15 cellular contexts compared by ENCODE assay signal in genomic region chr4:146930673-146931072, GRCh38.
DNase-seq lines count a peak whose midpoint lies in the region; ATAC-seq lines count a peak whose summit lies in the region.
"Had no signal": no experiment of that assay in that cellular context is flagged by ENCODE, and none has a peak within 500 bp of the region (broad histone marks: within the 10 kb centered on the region; RNA-seq: fewer than 3 reads in every experiment).

No MANE protein-coding gene starts in this region.

- DNase-seq in NOMO-1 treated with DMSO at 0.1 percent for 48 hours (lab: John Stamatoyannopoulos, UW; ENCODE audit: unreplicated experiment) (peak; percentile 7), NOMO-1 treated with dmso at 0.1 percent for 144 hours (lab: John Stamatoyannopoulos, UW; ENCODE audit: unreplicated experiment) (no peak), OCI-M1 (lab: John Stamatoyannopoulos, UW) (peak; percentile 22), AG08396 (ENCODE audit: low spot score) (no peak)
- DNase-seq: AML-193; BE2C; CD4-positive, alpha-beta T cell; CD8-positive, alpha-beta memory T cell; DMS 273 treated with DMSO at 0.1 percent for 48 hours; DMS79 treated with DMSO at 0.1 percent for 48 hours; GF-D8; GOT3; HFFc6 had no signal

- ATAC-seq in HG02610 (IDR thresholded peaks at IDR 0.05; ENCODE audit: unreplicated experiment) (peak; percentile 63), HG02840 (IDR thresholded peaks at IDR 0.05; ENCODE audit: low FRiP score, unreplicated experiment) (no peak)

Comparison
In these comparisons a context has a peak if more than half of its experiments do, and no peak if none do; other contexts are left out.
1. DNase-seq: peak in NOMO-1 treated with DMSO at 0.1 percent for 48 hours (single experiment) and OCI-M1 (single experiment); none in NOMO-1 treated with dmso at 0.1 percent for 144 hours (single experiment) and AG08396 (single experiment).